12 cellular contexts compared by ENCODE assay signal in the genomic region with DNA sequence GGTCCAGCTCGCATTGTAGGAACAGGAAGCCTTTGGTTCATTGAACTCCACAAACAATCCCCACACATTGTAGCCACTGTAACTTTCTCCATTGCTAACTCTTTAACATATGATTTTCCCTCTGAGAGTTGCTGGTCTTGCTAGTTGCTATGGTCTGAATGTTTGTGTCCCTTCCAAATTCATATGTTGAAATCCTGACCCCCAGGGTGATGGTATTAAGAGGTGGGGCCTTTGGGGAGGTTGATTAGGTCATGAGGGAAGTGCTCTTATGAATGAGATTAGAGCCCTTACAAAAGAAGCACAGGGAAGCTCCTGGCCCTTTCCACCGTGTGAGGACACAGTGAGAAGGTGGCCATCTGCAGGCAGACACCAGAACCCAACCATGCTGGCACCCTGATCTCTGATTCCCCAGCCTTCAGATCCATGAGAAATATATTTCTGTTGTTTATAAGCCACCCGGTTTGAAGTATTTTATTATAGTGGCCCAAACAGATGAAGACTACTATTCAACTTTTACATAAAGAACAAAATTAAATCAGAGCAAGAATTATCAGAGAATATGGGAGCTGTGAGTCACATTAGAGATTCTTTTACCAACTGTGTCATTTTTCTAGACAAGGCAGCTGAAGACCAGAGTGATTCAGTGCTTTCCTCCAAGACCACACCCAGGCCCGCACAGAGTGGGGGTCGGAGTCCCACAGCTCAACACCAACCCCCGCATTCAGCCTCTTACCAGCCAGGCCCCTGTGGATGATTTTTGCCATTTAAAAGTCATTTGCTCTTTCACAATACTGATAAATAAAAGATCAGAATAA.
DNase-seq lines count a peak whose midpoint lies in the region; ATAC-seq and TF ChIP-seq lines count a peak whose summit lies in the region.
"Had no signal": no experiment of that assay in that cellular context is flagged by ENCODE, and none has a peak within 500 bp of the region (broad histone marks: within the 10 kb centered on the region; RNA-seq: fewer than 3 reads in every experiment).

No MANE protein-coding gene starts in this region.

- H3K4me1 Mint-ChIP-seq in chondrocyte (ENCODE audit: low read depth), result peaks cover 57% of the 10 kb centered on the region
- no peaks in the 10 kb centered on the region for H3K4me1 Mint-ChIP-seq in stimulated activated effector memory CD8-positive, alpha-beta T cell treated with anti-CD3 and anti-CD28 coated beads, Interleukin-12 subunit alpha, Interleukin-12 subunit beta, amount 100 ng/mL, for 72 hours

- no peak overlapping the region for H3K4me3 ChIP-seq in ACC112 (ENCODE audit: low read depth, low read length)
- H3K4me3 ChIP-seq in Loucy (ENCODE audit: low read length, poor library complexity, severe bottlenecking), result no peak overlapping the region
- H3K4me3 ChIP-seq: spleen had no signal

- H3K4me1 ChIP-seq in ACC112 (ENCODE audit: control insufficient read depth, insufficient read depth, low read length, unreplicated experiment) (no peaks in the 10 kb centered on the region), Loucy (ENCODE audit: insufficient read depth, low read length, poor library complexity, severe bottlenecking) (no peaks in the 10 kb centered on the region)
- H3K4me1 ChIP-seq: spleen had no signal

- no peaks in the 10 kb centered on the region for H3K36me3 ChIP-seq in ACC112 (ENCODE audit: insufficient read depth, low read length)
- no peaks in the 10 kb centered on the region for H3K36me3 ChIP-seq in Loucy (ENCODE audit: insufficient read depth, low read length)
- H3K36me3 ChIP-seq: spleen had no signal

- H3K36me3 Mint-ChIP-seq in chondrocyte (ENCODE audit: low read depth), result no peaks in the 10 kb centered on the region
- no peaks in the 10 kb centered on the region for H3K36me3 Mint-ChIP-seq in stimulated activated effector memory CD8-positive, alpha-beta T cell treated with anti-CD3 and anti-CD28 coated beads, Interleukin-12 subunit alpha, Interleukin-12 subunit beta, amount 100 ng/mL, for 72 hours
- H3K36me3 Mint-ChIP-seq: CD8-positive, alpha-beta T cell had no signal

- DNase-seq in chondrocyte (ENCODE audit: low spot score), result no peak
- DNase-seq in kidney glomerular epithelial cell (lab: John Stamatoyannopoulos, UW), result peak; percentile 4
- no peak for DNase-seq in CD1c-positive myeloid dendritic cell (ENCODE audit: extremely low spot score)
- DNase-seq in stimulated activated effector memory CD8-positive, alpha-beta T cell treated with anti-CD3 and anti-CD28 coated beads, Interleukin-12 subunit alpha, Interleukin-12 subunit beta, amount 100 ng/mL, for 72 hours (ENCODE audit: low spot score in 2 of 2), result no peak
- DNase-seq: CD8-positive, alpha-beta T cell; NCI-H187; spleen; substantia nigra had no signal

- H4K20me1 ChIP-seq in Loucy (ENCODE audit: insufficient read depth, low read length, poor library complexity, severe bottlenecking), result no peaks in the 10 kb centered on the region

- no peaks in the 10 kb centered on the region for H3K9me3 Mint-ChIP-seq in chondrocyte (ENCODE audit: low read depth)
- H3K9me3 Mint-ChIP-seq in stimulated activated effector memory CD8-positive, alpha-beta T cell treated with anti-CD3 and anti-CD28 coated beads, Interleukin-12 subunit alpha, Interleukin-12 subunit beta, amount 100 ng/mL, for 72 hours, result no peaks in the 10 kb centered on the region

- no peaks in the 10 kb centered on the region for H3K9me2 ChIP-seq in Loucy (replicated peaks; ENCODE audit: low read depth, low read length)

- peak overlapping the region; percentile 92 for H3K27ac Mint-ChIP-seq in chondrocyte (ENCODE audit: unreplicated experiment)
- H3K27ac Mint-ChIP-seq in stimulated activated effector memory CD8-positive, alpha-beta T cell treated with anti-CD3 and anti-CD28 coated beads, Interleukin-12 subunit alpha, Interleukin-12 subunit beta, amount 100 ng/mL, for 72 hours, result no peak overlapping the region
- H3K27ac Mint-ChIP-seq: CD8-positive, alpha-beta T cell had no signal

- H3K27me3 Mint-ChIP-seq in chondrocyte (ENCODE audit: low read depth), result no peaks in the 10 kb centered on the region

- H3K79me2 ChIP-seq in ACC112 (ENCODE audit: control insufficient read depth, insufficient read depth, low read length, unreplicated experiment) (no peaks in the 10 kb centered on the region), Loucy (ENCODE audit: insufficient read depth, low read length) (no peaks in the 10 kb centered on the region)

- ATAC-seq in GM19463 (IDR thresholded peaks at IDR 0.05; ENCODE audit: unreplicated experiment) (no peak), GM18502 (IDR thresholded peaks at IDR 0.05; ENCODE audit: poor library complexity, unreplicated experiment) (no peak)
- no peak for ATAC-seq in stimulated activated effector memory CD8-positive, alpha-beta T cell treated with anti-CD3 and anti-CD28 coated beads, Interleukin-12 subunit alpha, Interleukin-12 subunit beta, amount 100 ng/mL, for 72 hours
- ATAC-seq: CD8-positive, alpha-beta T cell had no signal

- H2AFZ ChIP-seq in ACC112 (ENCODE audit: low read length, unreplicated experiment) (no peak overlapping the region), Loucy (ENCODE audit: low read length) (no peak overlapping the region)

- H3K9me3 ChIP-seq in Loucy (ENCODE audit: insufficient read depth, low read depth, low read length), result no peaks in the 10 kb centered on the region
- H3K9me3 ChIP-seq: spleen had no signal

- peak overlapping the region; percentile 49; the same call in 1 of the 2 replicates for H3K27ac ChIP-seq in ACC112 (ENCODE audit: low read depth, low read length)

- H3K4me2 ChIP-seq in Loucy (ENCODE audit: low read depth, low read length, poor library complexity, severe bottlenecking), result no peak overlapping the region

- H3K4me3 Mint-ChIP-seq in chondrocyte (ENCODE audit: unreplicated experiment), result no peak overlapping the region
- no peak overlapping the region for H3K4me3 Mint-ChIP-seq in stimulated activated effector memory CD8-positive, alpha-beta T cell treated with anti-CD3 and anti-CD28 coated beads, Interleukin-12 subunit alpha, Interleukin-12 subunit beta, amount 100 ng/mL, for 72 hours
- H3K4me3 Mint-ChIP-seq: CD8-positive, alpha-beta T cell had no signal

- TF ChIP-seq CTCF in Loucy (conservative IDR thresholded peaks at IDR 0.05; ENCODE audit: low read length) (peak; percentile 43), chondrocyte (IDR thresholded peaks at IDR 0.05) (peak; percentile 68)

- H3K9ac ChIP-seq in Loucy (ENCODE audit: low read depth, low read length, poor library complexity, severe bottlenecking), result no peak overlapping the region

- H3K27me3 ChIP-seq in ACC112 (ENCODE audit: insufficient read depth, low read length) (no peaks in the 10 kb centered on the region), Loucy (ENCODE audit: insufficient read depth, low read length, poor library complexity, severe bottlenecking) (no peaks in the 10 kb centered on the region)
- H3K27me3 ChIP-seq: spleen had no signal

- H3F3A ChIP-seq in Loucy (ENCODE audit: low read depth), result no peaks in the 10 kb centered on the region
